Comparison of ENCODE assay signal across 8 cellular contexts in genomic region chr11:93895106-93895862, GRCh38. TPM values are rescaled to one million over a fixed set of nuclear protein-coding genes. Genes with fewer than 3 reads are reported as not detected.
DNase-seq lines count a peak whose midpoint lies in the region; ATAC-seq and TF ChIP-seq lines count a peak whose summit lies in the region.

No MANE protein-coding gene starts in this region.

- no peak overlapping the region for H3K27ac Mint-ChIP-seq in activated T-cell treated with anti-CD3 and anti-CD28 coated beads, Interleukin-2, amount 50 U/mL, for 72 hours

- TF ChIP-seq RAD21 in liver (IDR thresholded peaks at IDR 0.05), result peak; percentile 79 to 82

- intact Hi-C loops in colonic mucosa (cut with DNase I), result loop anchor here (10.0 kb wide), 1 partner anchor 520 kb away; no protein-coding TSS in a partner anchor
- intact Hi-C loops in aorta (cut with DNase I), result loop anchor here (5.0 to 10.0 kb wide), 2 partner anchors 522 to 600 kb away; partner anchors contain the start of genes ANKRD49 (in 1 of the 2) and MRE11 (in 1 of the 2)

- peaks cover 9% of the 10 kb centered on the region; the same call in 1 of the 2 replicates for H3K9me3 ChIP-seq in NT2/D1 (ENCODE audit: insufficient read depth, low read length)
- H3K9me3 ChIP-seq in colonic mucosa, result no peaks in the 10 kb centered on the region
- no peaks in the 10 kb centered on the region for H3K9me3 ChIP-seq in liver (ENCODE audit: control insufficient read depth in 4 of 4, low read length in 3 of 4)
- H3K9me3 ChIP-seq in aorta (ENCODE audit: control insufficient read depth, low read length), result no peaks in the 10 kb centered on the region

- H3K27me3 Mint-ChIP-seq in activated T-cell treated with anti-CD3 and anti-CD28 coated beads, Interleukin-2, amount 50 U/mL, for 72 hours (ENCODE audit: low read depth), result peaks cover 65% of the 10 kb centered on the region

- H3K4me3 ChIP-seq in NT2/D1 (ENCODE audit: insufficient read length, low read depth) (no peak overlapping the region), colonic mucosa (no peak overlapping the region), liver (ENCODE audit: low read depth in 1 of 3, low read length in 3 of 3) (no peak overlapping the region), aorta (ENCODE audit: low read length in 2 of 2) (no peak overlapping the region)

- TF ChIP-seq CTCF in colonic mucosa (IDR thresholded peaks at IDR 0.05) (peak; percentile 49), liver (IDR thresholded peaks at IDR 0.05; ENCODE audit: low read depth, low read length, missing input control) (peak; percentile 58)

- H3K27ac ChIP-seq in colonic mucosa (no peak overlapping the region), liver (ENCODE audit: low read depth in 1 of 2, low read length in 2 of 2) (no peak overlapping the region), aorta (ENCODE audit: low read depth in 1 of 2, low read length in 2 of 2) (no peak overlapping the region)

- H3K36me3 Mint-ChIP-seq in activated T-cell treated with anti-CD3 and anti-CD28 coated beads, Interleukin-2, amount 50 U/mL, for 72 hours (ENCODE audit: insufficient read depth in 2 of 2), result no peaks in the 10 kb centered on the region

- peaks cover 0 to 1% of the 10 kb centered on the region in 2 donors for H3K9me3 Mint-ChIP-seq in activated T-cell treated with anti-CD3 and anti-CD28 coated beads, Interleukin-2, amount 50 U/mL, for 72 hours

- H3K4me1 ChIP-seq in NT2/D1 (ENCODE audit: insufficient read depth, insufficient read length) (no peaks in the 10 kb centered on the region), colonic mucosa (no peaks in the 10 kb centered on the region), liver (ENCODE audit: control insufficient read depth in 4 of 4, insufficient read depth in 4 of 4, low read length in 3 of 4) (no peaks in the 10 kb centered on the region), aorta (ENCODE audit: control insufficient read depth in 1 of 2, insufficient read depth in 2 of 2, low read length in 2 of 2) (no peaks in the 10 kb centered on the region)

- DNase-seq in activated T-cell treated with anti-CD3 and anti-CD28 coated beads, Interleukin-2, amount 50 U/mL, for 72 hours, result peak; percentile 4 to 9
- DNase-seq in activated T-cell treated with anti-CD3 and anti-CD28 coated beads, Interleukin-2, amount 50 U/mL, for 48 hours, result no peak
- DNase-seq in NT2/D1 (ENCODE audit: low read depth, low spot score) (peak; percentile 51), colonic mucosa (peak; percentile 21), aorta (no peak), GDM1 (lab: John Stamatoyannopoulos, UW) (no peak)

- no peaks in the 10 kb centered on the region for H3K4me1 Mint-ChIP-seq in activated T-cell treated with anti-CD3 and anti-CD28 coated beads, Interleukin-2, amount 50 U/mL, for 72 hours (ENCODE audit: low read depth)

- peak; percentile 51 to 57 for ATAC-seq in activated T-cell treated with anti-CD3 and anti-CD28 coated beads, Interleukin-2, amount 50 U/mL, for 72 hours (replicated peaks in 1 of 2)
- ATAC-seq in HG03354 (IDR thresholded peaks at IDR 0.05; ENCODE audit: poor library complexity, severe bottlenecking, unreplicated experiment), result peak; percentile 71
- ATAC-seq in aorta (ENCODE audit: low FRiP score), result peak; percentile 79

- H3K36me3 ChIP-seq in NT2/D1 (ENCODE audit: insufficient read depth, insufficient read length, low read length), result no peaks in the 10 kb centered on the region
- no peaks in the 10 kb centered on the region for H3K36me3 ChIP-seq in colonic mucosa
- H3K36me3 ChIP-seq in liver (ENCODE audit: control insufficient read depth in 4 of 4, insufficient read depth in 3 of 4, low read depth in 1 of 4, low read length in 3 of 4), result no peaks in the 10 kb centered on the region
- H3K36me3 ChIP-seq in aorta (ENCODE audit: control insufficient read depth in 1 of 2, insufficient read depth in 2 of 2, low read length in 1 of 2), result no peaks in the 10 kb centered on the region

- WGBS in liver, result 37% methylated on average over 5 of the region's 5 CpGs
- 32 to 39% methylated on average over 5 of the region's 5 CpGs for whole genome bisulfite sequencing in aorta, 2 donors

- H3K27me3 ChIP-seq in NT2/D1 (ENCODE audit: insufficient read depth, insufficient read length) (no peaks in the 10 kb centered on the region), colonic mucosa (no peaks in the 10 kb centered on the region), liver (ENCODE audit: control insufficient read depth in 4 of 4, insufficient read depth in 4 of 4, low read length in 3 of 4) (peaks cover 0 to 2% (median 0%) of the 10 kb centered on the region in 4 donors), aorta (ENCODE audit: control insufficient read depth in 1 of 2, insufficient read depth in 2 of 2, low read length in 1 of 2) (no peaks in the 10 kb centered on the region)

- H3K4me3 Mint-ChIP-seq in activated T-cell treated with anti-CD3 and anti-CD28 coated beads, Interleukin-2, amount 50 U/mL, for 72 hours, result no peak overlapping the region

- H3K9ac ChIP-seq in NT2/D1 (ENCODE audit: insufficient read length, low read depth) (no peak overlapping the region), colonic mucosa (ENCODE audit: low read depth in 2 of 2, low read length in 2 of 2) (no peak overlapping the region), liver (ENCODE audit: low read depth in 1 of 2, low read length in 2 of 2) (no peak overlapping the region)

TF ChIP-seq in liver, 16 proteins besides CTCF, POLR2A, EP300 and RAD21:
- no peak for TF ChIP-seq TAF1 (conservative IDR thresholded peaks at IDR 0.05)

RNA-seq across cellular contexts. Expression of gene VSTM5, which starts 44.9 kb away (rescaled TPM):
- total RNA-seq in activated T-cell treated with anti-CD3 and anti-CD28 coated beads, Interleukin-2, amount 50 U/mL, for 72 hours, result not detected
- total RNA-seq in colonic mucosa (1 to 10 TPM; 1.4 to 2.4 TPM), liver (not detected), aorta (under 1 TPM; 0.36 to 0.87 TPM)
- polyA plus RNA-seq in liver (under 1 TPM in 1 of 2 donors, not detected in 1; 0.05 TPM), aorta (not detected)

Comparison
In these comparisons a context has a peak if more than half of its experiments do, and no peak if none do; other contexts are left out.
1. DNase-seq: peak in activated T-cell treated with anti-CD3 and anti-CD28 coated beads, Interleukin-2, amount 50 U/mL, for 72 hours (2 of 2), NT2/D1 (single experiment) and colonic mucosa (single experiment); none in activated T-cell treated with anti-CD3 and anti-CD28 coated beads, Interleukin-2, amount 50 U/mL, for 48 hours (0 of 2), aorta (0 of 2) and GDM1 (single experiment).
2. Peak in every context shown above with its lines, with median percentiles within 50 percentile points of each other: ATAC-seq.